Comparison of ENCODE assay signal across 1 cellular context in genomic region chr10:55740110-55740509, GRCh38.
TF ChIP-seq lines count a peak whose summit lies in the region.

No MANE protein-coding gene starts in this region.

TF ChIP-seq in H1, 55 proteins besides CTCF, POLR2A, EP300 and RAD21 (continued from another document):
- no peak for TF ChIP-seq CTBP2 (IDR thresholded peaks at IDR 0.05; ENCODE audit: borderline replicate concordance, insufficient read depth, insufficient read length, low read length)
- no peak for TF ChIP-seq BRCA1 (IDR thresholded peaks at IDR 0.05; ENCODE audit: low read depth, low read length)
- TF ChIP-seq PHF8 (conservative IDR thresholded peaks at IDR 0.05; ENCODE audit: low read depth, low read length) = no peak
- no peak for TF ChIP-seq TAF1 (IDR thresholded peaks at IDR 0.05; ENCODE audit: low read depth, low read length)
- no peak for TF ChIP-seq TBP (IDR thresholded peaks at IDR 0.05; ENCODE audit: low read depth, low read length)
- TF ChIP-seq JUN (IDR thresholded peaks at IDR 0.05; ENCODE audit: low read depth, low read length) = no peak
- no peak for TF ChIP-seq SP1 (IDR thresholded peaks at IDR 0.05; ENCODE audit: low read depth, low read length)
- no peak for TF ChIP-seq BCL11A (IDR thresholded peaks at IDR 0.05; ENCODE audit: low read depth in 2 of 2, low read length in 2 of 2)
- TF ChIP-seq ATF3 (IDR thresholded peaks at IDR 0.05; ENCODE audit: insufficient read depth, low read depth, low read length) = no peak
- TF ChIP-seq SUZ12 (IDR thresholded peaks at IDR 0.05; ENCODE audit: low read length) = no peak
- TF ChIP-seq USF2 (IDR thresholded peaks at IDR 0.05; ENCODE audit: low read length) = no peak
- no peak for TF ChIP-seq TAF7 (optimal IDR thresholded peaks at IDR 0.05; ENCODE audit: borderline replicate concordance, low read depth, low read length)
- TF ChIP-seq SAP30 (IDR thresholded peaks at IDR 0.05; ENCODE audit: insufficient read depth, insufficient replicate concordance, low read length) = no peak
